3 cellular contexts compared by ENCODE assay signal in the genomic region with DNA sequence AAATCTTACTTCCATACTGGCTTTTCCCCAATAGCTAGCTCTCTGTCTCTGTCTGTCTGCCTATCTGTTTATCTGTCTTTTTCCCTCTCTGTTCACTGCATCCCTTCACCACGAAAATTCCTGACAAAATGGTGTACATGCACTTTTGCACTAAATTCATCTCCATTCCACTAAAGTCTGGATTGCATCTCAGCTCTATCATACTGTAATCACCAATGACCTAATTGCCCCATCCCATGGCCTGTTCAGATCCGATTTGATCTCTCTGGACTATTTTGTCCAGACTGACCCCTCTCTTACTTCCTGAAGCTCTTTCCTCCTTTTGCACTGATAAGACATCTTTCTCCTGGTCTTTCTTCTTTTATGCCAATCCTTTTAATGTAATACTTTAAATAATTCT.
TF ChIP-seq lines count a peak whose summit lies in the region.

No MANE protein-coding gene starts in this region.

TF ChIP-seq in SK-N-SH, 30 proteins besides CTCF, POLR2A, EP300 and RAD21 (continued from another document):
- TF ChIP-seq, protein P1, sequence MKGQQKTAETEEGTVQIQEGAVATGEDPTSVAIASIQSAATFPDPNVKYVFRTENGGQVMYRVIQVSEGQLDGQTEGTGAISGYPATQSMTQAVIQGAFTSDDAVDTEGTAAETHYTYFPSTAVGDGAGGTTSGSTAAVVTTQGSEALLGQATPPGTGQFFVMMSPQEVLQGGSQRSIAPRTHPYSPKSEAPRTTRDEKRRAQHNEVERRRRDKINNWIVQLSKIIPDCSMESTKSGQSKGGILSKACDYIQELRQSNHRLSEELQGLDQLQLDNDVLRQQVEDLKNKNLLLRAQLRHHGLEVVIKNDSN (IDR thresholded peaks at IDR 0.05; ENCODE audit: borderline replicate concordance, low read depth) = no peak

TF ChIP-seq in SK-N-SH treated with all-trans-retinoic acid at 6 μM for 48 hours, 23 proteins besides CTCF, POLR2A, EP300 and RAD21 (continues in another document):
- TF ChIP-seq, protein P2, sequence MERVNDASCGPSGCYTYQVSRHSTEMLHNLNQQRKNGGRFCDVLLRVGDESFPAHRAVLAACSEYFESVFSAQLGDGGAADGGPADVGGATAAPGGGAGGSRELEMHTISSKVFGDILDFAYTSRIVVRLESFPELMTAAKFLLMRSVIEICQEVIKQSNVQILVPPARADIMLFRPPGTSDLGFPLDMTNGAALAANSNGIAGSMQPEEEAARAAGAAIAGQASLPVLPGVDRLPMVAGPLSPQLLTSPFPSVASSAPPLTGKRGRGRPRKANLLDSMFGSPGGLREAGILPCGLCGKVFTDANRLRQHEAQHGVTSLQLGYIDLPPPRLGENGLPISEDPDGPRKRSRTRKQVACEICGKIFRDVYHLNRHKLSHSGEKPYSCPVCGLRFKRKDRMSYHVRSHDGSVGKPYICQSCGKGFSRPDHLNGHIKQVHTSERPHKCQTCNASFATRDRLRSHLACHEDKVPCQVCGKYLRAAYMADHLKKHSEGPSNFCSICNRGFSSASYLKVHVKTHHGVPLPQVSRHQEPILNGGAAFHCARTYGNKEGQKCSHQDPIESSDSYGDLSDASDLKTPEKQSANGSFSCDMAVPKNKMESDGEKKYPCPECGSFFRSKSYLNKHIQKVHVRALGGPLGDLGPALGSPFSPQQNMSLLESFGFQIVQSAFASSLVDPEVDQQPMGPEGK (CRISPR knock-in tag; IDR thresholded peaks at IDR 0.05; ENCODE audit: borderline replicate concordance) = no peak
- TF ChIP-seq OSR1 (CRISPR knock-in tag; IDR thresholded peaks at IDR 0.05) (no peak), BACH2 (CRISPR knock-in tag; IDR thresholded peaks at IDR 0.05; ENCODE audit: borderline replicate concordance) (no peak), TOX (CRISPR knock-in tag; IDR thresholded peaks at IDR 0.05; ENCODE audit: borderline replicate concordance) (no peak), ZFP30 (CRISPR knock-in tag; IDR thresholded peaks at IDR 0.05) (no peak), GLIS3 (CRISPR knock-in tag; IDR thresholded peaks at IDR 0.05) (no peak), ARNTL (CRISPR knock-in tag; IDR thresholded peaks at IDR 0.05; ENCODE audit: borderline replicate concordance, low read depth) (no peak), RARB (CRISPR knock-in tag; IDR thresholded peaks at IDR 0.05) (no peak), SNAI2 (CRISPR knock-in tag; IDR thresholded peaks at IDR 0.05) (no peak), ZNF8 (CRISPR knock-in tag; IDR thresholded peaks at IDR 0.05) (no peak), ZNF70 (CRISPR knock-in tag; IDR thresholded peaks at IDR 0.05) (no peak), CSDC2 (CRISPR knock-in tag; IDR thresholded peaks at IDR 0.05) (no peak), ZFP3 (CRISPR knock-in tag; IDR thresholded peaks at IDR 0.05) (no peak)
- TF ChIP-seq, protein P3, sequence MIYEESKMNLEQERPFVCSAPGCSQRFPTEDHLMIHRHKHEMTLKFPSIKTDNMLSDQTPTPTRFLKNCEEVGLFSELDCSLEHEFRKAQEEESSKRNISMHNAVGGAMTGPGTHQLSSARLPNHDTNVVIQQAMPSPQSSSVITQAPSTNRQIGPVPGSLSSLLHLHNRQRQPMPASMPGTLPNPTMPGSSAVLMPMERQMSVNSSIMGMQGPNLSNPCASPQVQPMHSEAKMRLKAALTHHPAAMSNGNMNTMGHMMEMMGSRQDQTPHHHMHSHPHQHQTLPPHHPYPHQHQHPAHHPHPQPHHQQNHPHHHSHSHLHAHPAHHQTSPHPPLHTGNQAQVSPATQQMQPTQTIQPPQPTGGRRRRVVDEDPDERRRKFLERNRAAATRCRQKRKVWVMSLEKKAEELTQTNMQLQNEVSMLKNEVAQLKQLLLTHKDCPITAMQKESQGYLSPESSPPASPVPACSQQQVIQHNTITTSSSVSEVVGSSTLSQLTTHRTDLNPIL (CRISPR knock-in tag; IDR thresholded peaks at IDR 0.05; ENCODE audit: low read depth) = no peak
- TF ChIP-seq, protein P4, sequence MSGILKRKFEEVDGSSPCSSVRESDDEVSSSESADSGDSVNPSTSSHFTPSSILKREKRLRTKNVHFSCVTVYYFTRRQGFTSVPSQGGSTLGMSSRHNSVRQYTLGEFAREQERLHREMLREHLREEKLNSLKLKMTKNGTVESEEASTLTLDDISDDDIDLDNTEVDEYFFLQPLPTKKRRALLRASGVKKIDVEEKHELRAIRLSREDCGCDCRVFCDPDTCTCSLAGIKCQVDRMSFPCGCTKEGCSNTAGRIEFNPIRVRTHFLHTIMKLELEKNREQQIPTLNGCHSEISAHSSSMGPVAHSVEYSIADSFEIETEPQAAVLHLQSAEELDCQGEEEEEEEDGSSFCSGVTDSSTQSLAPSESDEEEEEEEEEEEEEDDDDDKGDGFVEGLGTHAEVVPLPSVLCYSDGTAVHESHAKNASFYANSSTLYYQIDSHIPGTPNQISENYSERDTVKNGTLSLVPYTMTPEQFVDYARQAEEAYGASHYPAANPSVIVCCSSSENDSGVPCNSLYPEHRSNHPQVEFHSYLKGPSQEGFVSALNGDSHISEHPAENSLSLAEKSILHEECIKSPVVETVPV (CRISPR knock-in tag; IDR thresholded peaks at IDR 0.05) = no peak
- TF ChIP-seq, protein P5, sequence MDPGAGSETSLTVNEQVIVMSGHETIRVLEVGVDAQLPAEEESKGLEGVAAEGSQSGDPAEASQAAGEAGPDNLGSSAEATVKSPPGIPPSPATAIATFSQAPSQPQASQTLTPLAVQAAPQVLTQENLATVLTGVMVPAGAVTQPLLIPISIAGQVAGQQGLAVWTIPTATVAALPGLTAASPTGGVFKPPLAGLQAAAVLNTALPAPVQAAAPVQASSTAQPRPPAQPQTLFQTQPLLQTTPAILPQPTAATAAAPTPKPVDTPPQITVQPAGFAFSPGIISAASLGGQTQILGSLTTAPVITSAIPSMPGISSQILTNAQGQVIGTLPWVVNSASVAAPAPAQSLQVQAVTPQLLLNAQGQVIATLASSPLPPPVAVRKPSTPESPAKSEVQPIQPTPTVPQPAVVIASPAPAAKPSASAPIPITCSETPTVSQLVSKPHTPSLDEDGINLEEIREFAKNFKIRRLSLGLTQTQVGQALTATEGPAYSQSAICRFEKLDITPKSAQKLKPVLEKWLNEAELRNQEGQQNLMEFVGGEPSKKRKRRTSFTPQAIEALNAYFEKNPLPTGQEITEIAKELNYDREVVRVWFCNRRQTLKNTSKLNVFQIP (CRISPR knock-in tag; IDR thresholded peaks at IDR 0.05; ENCODE audit: borderline replicate concordance, low read depth) = no peak

TF ChIP-seq in IMR-90, 13 proteins besides CTCF, POLR2A, EP300 and RAD21 (continued from another document):
- TF ChIP-seq MAFK (IDR thresholded peaks at IDR 0.05; ENCODE audit: low read depth, low read length) (no peak), BHLHE40 (IDR thresholded peaks at IDR 0.05; ENCODE audit: low read depth, low read length) (no peak), RFX5 (IDR thresholded peaks at IDR 0.05; ENCODE audit: low read depth, low read length) (no peak), RCOR1 (IDR thresholded peaks at IDR 0.05; ENCODE audit: insufficient replicate concordance, low read length) (no peak), SMC3 (IDR thresholded peaks at IDR 0.05; ENCODE audit: low read depth, low read length) (no peak)
